Comparison of ENCODE assay signal across 1 cellular context in genomic region chr7:155173905-155174304, GRCh38.
TF ChIP-seq lines count a peak whose summit lies in the region.

No MANE protein-coding gene starts in this region.

TF ChIP-seq in HepG2, 621 proteins besides CTCF, POLR2A, EP300 and RAD21 (continued from another document):
- TF ChIP-seq HNF1A (IDR thresholded peaks at IDR 0.05; ENCODE audit: low read depth) (no peak), HNF1A (CRISPR knock-in tag; IDR thresholded peaks at IDR 0.05; ENCODE audit: borderline replicate concordance) (no peak), RARA (CRISPR knock-in tag; IDR thresholded peaks at IDR 0.05) (no peak), ZFX (CRISPR knock-in tag; IDR thresholded peaks at IDR 0.05; ENCODE audit: low read depth) (no peak), AGO2 (optimal IDR thresholded peaks at IDR 0.05; ENCODE audit: low read depth, low read length) (no peak), ZNF574 (CRISPR knock-in tag; IDR thresholded peaks at IDR 0.05) (no peak), ZSCAN9 (CRISPR knock-in tag; IDR thresholded peaks at IDR 0.05; ENCODE audit: borderline replicate concordance) (no peak), FOXK2 (IDR thresholded peaks at IDR 0.05) (no peak), NFYC (CRISPR knock-in tag; IDR thresholded peaks at IDR 0.05) (no peak), LRRFIP1 (CRISPR knock-in tag; conservative IDR thresholded peaks at IDR 0.05) (no peak), CREB1 (IDR thresholded peaks at IDR 0.05) (peak; percentile 89), CREB1 (CRISPR knock-in tag; IDR thresholded peaks at IDR 0.05) (no peak), MIER3 (CRISPR knock-in tag; IDR thresholded peaks at IDR 0.05; ENCODE audit: borderline replicate concordance) (no peak), ZNF503 (CRISPR knock-in tag; IDR thresholded peaks at IDR 0.05) (no peak), RBM22 (optimal IDR thresholded peaks at IDR 0.05; ENCODE audit: low read length) (no peak), ATF7 (IDR thresholded peaks at IDR 0.05) (peak; percentile 94), ATF7 (CRISPR knock-in tag; IDR thresholded peaks at IDR 0.05) (no peak)
